8 cellular contexts compared by ENCODE assay signal in genomic region chrX:3713937-3714434, GRCh38. TPM values are rescaled to one million over a fixed set of nuclear protein-coding genes. Genes with fewer than 3 reads are reported as not detected.
A peak's percentile ranks its signal among the peaks of the same experiment; 100 is the strongest.
DNase-seq lines count a peak whose midpoint lies in the region; FAIRE-seq and TF ChIP-seq lines count a peak whose summit lies in the region.

No MANE protein-coding gene starts in this region.

- no peak overlapping the region for H2BK120ac ChIP-seq in trophoblast cell (ENCODE audit: insufficient read depth, low read length, poor library complexity)

- no peak overlapping the region for H3K4ac ChIP-seq in trophoblast cell (ENCODE audit: low read depth, low read length)

- H4K8ac ChIP-seq in trophoblast cell (ENCODE audit: low read depth, low read length): peak overlapping the region; percentile 28

- no peak overlapping the region for H2AK5ac ChIP-seq in trophoblast cell (ENCODE audit: low read length)

- no peak for DNase-seq in GM12864 (ENCODE audit: low read depth)
- DNase-seq in NT2/D1 (ENCODE audit: low read depth, low spot score): no peak
- no peak for DNase-seq in epithelial cell of proximal tubule (ENCODE audit: low read depth)
- peak in 1 of 2 donors; percentile 3 for DNase-seq in trophoblast cell
- no peak for DNase-seq in H54 (ENCODE audit: insufficient read length, low spot score)
- DNase-seq in GM12891 (ENCODE audit: insufficient read length, low spot score): no peak
- DNase-seq in SHP77 treated with DMSO at 0.1 percent for 48 hours (lab: John Stamatoyannopoulos, UW): no peak
- DNase-seq in hippocampal formation (lab: John Stamatoyannopoulos, UW): no peak

- H4K12ac ChIP-seq in trophoblast cell (ENCODE audit: low read depth, low read length): no peak overlapping the region

- H3K14ac ChIP-seq in trophoblast cell (ENCODE audit: low read length): peak overlapping the region; percentile 70

- peaks cover 13% of the 10 kb centered on the region for H3K79me1 ChIP-seq in trophoblast cell (ENCODE audit: low read length)

- no peak overlapping the region for H3K18ac ChIP-seq in trophoblast cell (ENCODE audit: low read length)

- no CpG with 5 or more reads among the region's 15 CpGs for WGBS in trophoblast cell (ENCODE audit: extremely low coverage, insufficient coverage, insufficient read length)

- peak overlapping the region; percentile 55 for H4K91ac ChIP-seq in trophoblast cell (ENCODE audit: low read depth, low read length)

- H3K9ac ChIP-seq in NT2/D1 (ENCODE audit: insufficient read length, low read depth): peak overlapping the region; percentile 50
- H3K9ac ChIP-seq in trophoblast cell (ENCODE audit: low read length): no peak overlapping the region

- H3K4me1 ChIP-seq in NT2/D1 (ENCODE audit: insufficient read depth, insufficient read length) (no peaks in the 10 kb centered on the region), trophoblast cell (ENCODE audit: control insufficient read depth in 1 of 2, insufficient read depth in 2 of 2, low read length in 2 of 2) (peaks cover 2 to 8% of the 10 kb centered on the region in 2 experiments)

- TF ChIP-seq CTCF in GM12864 (IDR thresholded peaks at IDR 0.05; ENCODE audit: low read depth, low read length, missing control alignments) (no peak), epithelial cell of proximal tubule (conservative IDR thresholded peaks at IDR 0.05; ENCODE audit: low read depth, low read length) (no peak)

- H3K9me3 ChIP-seq in NT2/D1 (ENCODE audit: insufficient read depth, low read length) (peaks cover 9% of the 10 kb centered on the region; the same call in 1 of the 2 replicates), trophoblast cell (ENCODE audit: insufficient read depth, low read depth, low read length) (no peaks in the 10 kb centered on the region)

- H2BK5ac ChIP-seq in trophoblast cell (ENCODE audit: low read depth, low read length, poor library complexity): no peak overlapping the region

- no peak for FAIRE-seq in H54 (lab: Jason Lieb, UNC)
- FAIRE-seq in GM12891 (lab: Jason Lieb, UNC): no peak

- H2AFZ ChIP-seq in trophoblast cell (ENCODE audit: insufficient read depth, low read length, poor library complexity): peak overlapping the region; percentile 83

- H2BK12ac ChIP-seq in trophoblast cell (ENCODE audit: low read length): no peak overlapping the region

- peaks cover 14% of the 10 kb centered on the region for H3K27me3 ChIP-seq in NT2/D1 (ENCODE audit: insufficient read depth, insufficient read length)
- H3K27me3 ChIP-seq in trophoblast cell (ENCODE audit: insufficient read depth, low read length): no peaks in the 10 kb centered on the region

- H3K4me2 ChIP-seq in trophoblast cell (ENCODE audit: low read length): peak overlapping the region; percentile 71

- peaks cover 15% of the 10 kb centered on the region for H3K79me2 ChIP-seq in trophoblast cell (ENCODE audit: control insufficient read depth, insufficient read depth, low read length, poor library complexity)

- peaks cover 2% of the 10 kb centered on the region for H3K36me3 ChIP-seq in NT2/D1 (ENCODE audit: insufficient read depth, insufficient read length, low read length)
- H3K36me3 ChIP-seq in trophoblast cell (ENCODE audit: control insufficient read depth in 1 of 2, insufficient read depth in 2 of 2, low read length in 2 of 2): no peaks in the 10 kb centered on the region

- no peak for TF ChIP-seq POLR2A in H54 (IDR thresholded peaks at IDR 0.05; ENCODE audit: low read depth, low read length)
- TF ChIP-seq POLR2A in GM12891 (IDR thresholded peaks at IDR 0.05; ENCODE audit: low read depth, low read length): no peak

- H3K23ac ChIP-seq in trophoblast cell (ENCODE audit: low read length): no peak overlapping the region

- no peak overlapping the region for H3K27ac ChIP-seq in trophoblast cell (ENCODE audit: low read depth, low read length)

- H3K4me3 ChIP-seq in GM12864 (ENCODE audit: low read depth, low read length) (peak overlapping the region; percentile 62), NT2/D1 (ENCODE audit: insufficient read length, low read depth) (peak overlapping the region; percentile 45), epithelial cell of proximal tubule (ENCODE audit: low read depth, low read length) (peak overlapping the region; percentile 72), trophoblast cell (ENCODE audit: low read depth, low read length) (peak overlapping the region; percentile 83)

TF ChIP-seq in GM12891, 5 proteins besides CTCF, POLR2A, EP300 and RAD21:
- no peak for TF ChIP-seq PAX5 (IDR thresholded peaks at IDR 0.05; ENCODE audit: insufficient read depth, low read length, severe bottlenecking)

RNA-seq across cellular contexts. Expression of gene PRKX, which starts 0.5 kb away (rescaled TPM):
- 12.2 and 21.5 TPM in 2 replicates for total RNA-seq in epithelial cell of proximal tubule
- polyA plus RNA-seq in trophoblast cell (2013): 12.6 and 13.3 TPM in 2 replicates
- 6.3 TPM for polyA plus RNA-seq in GM12891 (2012; ENCODE audit: low read depth, missing spikeins)
